Comparison of ENCODE assay signal across 9 cellular contexts in the genomic region with DNA sequence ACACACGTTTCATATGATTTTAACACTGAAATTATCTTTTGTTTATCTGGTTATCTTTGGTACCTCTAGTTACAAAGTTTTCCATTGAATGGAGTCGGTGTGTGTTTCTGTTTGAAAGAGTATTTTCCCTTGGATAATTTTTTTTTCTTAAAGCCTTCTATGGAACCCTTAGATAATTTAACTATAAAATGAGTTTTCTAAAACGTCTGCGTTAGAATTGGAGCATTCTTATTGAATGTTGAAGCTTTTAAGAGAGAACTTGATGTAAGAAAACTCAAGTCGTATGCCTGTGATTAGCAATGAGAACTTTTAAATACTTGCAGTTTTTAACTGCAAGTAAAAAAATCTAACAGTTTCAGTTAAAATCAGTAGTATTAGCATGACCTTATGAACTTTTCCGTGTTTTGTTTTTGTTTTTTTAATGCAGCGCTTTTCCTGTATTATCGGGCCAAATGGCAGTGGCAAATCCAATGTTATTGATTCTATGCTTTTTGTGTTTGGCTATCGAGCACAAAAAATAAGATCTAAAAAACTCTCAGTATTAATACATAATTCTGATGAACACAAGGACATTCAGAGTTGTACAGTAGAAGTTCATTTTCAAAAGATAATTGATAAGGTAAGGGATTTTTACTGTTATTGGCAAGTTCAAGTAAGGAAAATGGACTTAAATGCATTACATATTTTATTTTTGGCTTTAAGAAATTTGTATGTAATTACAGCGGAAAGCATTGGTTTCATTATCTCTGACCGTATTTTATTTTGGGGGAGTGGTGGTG. TPM values are rescaled to one million over a fixed set of nuclear protein-coding genes. Genes with fewer than 3 reads are reported as not detected.
DNase-seq lines count a peak whose midpoint lies in the region; ATAC-seq and TF ChIP-seq lines count a peak whose summit lies in the region.
"Had no signal": no experiment of that assay in that cellular context is flagged by ENCODE, and none has a peak within 500 bp of the region (broad histone marks: within the 10 kb centered on the region; RNA-seq: fewer than 3 reads in every experiment).

No MANE protein-coding gene starts in this region.

- H3K4me3 ChIP-seq in heart left ventricle (peak overlapping the region in 8 of 12 donors; percentile 20 to 82 (median 74)), right atrium auricular region (peak overlapping the region in 1 of 2 donors; percentile 73), kidney epithelial cell (ENCODE audit: low read depth, low read length) (peak overlapping the region; percentile 73)

- H3K27me3 ChIP-seq in heart left ventricle (no peaks in the 10 kb centered on the region), right atrium auricular region (no peaks in the 10 kb centered on the region), kidney epithelial cell (ENCODE audit: control insufficient read depth, insufficient read depth, low read length) (no peaks in the 10 kb centered on the region)

- peak overlapping the region; percentile 96 for H3K4me3 Mint-ChIP-seq in activated T-helper 1 cell treated with anti-CD3 and anti-CD28 coated beads, Interleukin-12 subunit alpha, Interleukin-12 subunit beta, Interleukin-2, Interleukin-4 antibody, amounts not matched to agents 30 ng/mL and 10 ng/mL and 1 ng/mL, durations not matched to agents 14 hours and 24 hours and 36 hours
- peak overlapping the region; percentile 99 for H3K4me3 Mint-ChIP-seq in type B pancreatic cell

- H3K4me1 Mint-ChIP-seq in activated T-helper 1 cell treated with anti-CD3 and anti-CD28 coated beads, Interleukin-12 subunit alpha, Interleukin-12 subunit beta, Interleukin-2, Interleukin-4 antibody, amounts not matched to agents 30 ng/mL and 10 ng/mL and 1 ng/mL, durations not matched to agents 14 hours and 24 hours and 36 hours (ENCODE audit: low read depth) = peaks cover 73% of the 10 kb centered on the region
- peaks cover 29% of the 10 kb centered on the region for H3K4me1 Mint-ChIP-seq in type B pancreatic cell (ENCODE audit: unreplicated experiment)

- H3K9me3 ChIP-seq in heart left ventricle (no peaks in the 10 kb centered on the region), right atrium auricular region (no peaks in the 10 kb centered on the region)

- TF ChIP-seq POLR2A in heart left ventricle (IDR thresholded peaks at IDR 0.05) = no peak

- no peak for TF ChIP-seq CTCF in heart left ventricle (IDR thresholded peaks at IDR 0.05)
- no peak for TF ChIP-seq CTCF in right atrium auricular region (IDR thresholded peaks at IDR 0.05)
- no peak for TF ChIP-seq CTCF in kidney epithelial cell (IDR thresholded peaks at IDR 0.05; ENCODE audit: insufficient read depth, low read length, poor library complexity, severe bottlenecking)
- TF ChIP-seq CTCF in type B pancreatic cell (conservative IDR thresholded peaks at IDR 0.05) = no peak

- DNase-seq in heart left ventricle = no peak
- no peak for DNase-seq in right atrium auricular region (ENCODE audit: low spot score)
- DNase-seq in activated T-helper 1 cell treated with anti-CD3 and anti-CD28 coated beads, Interleukin-12 subunit alpha, Interleukin-12 subunit beta, Interleukin-2, Interleukin-4 antibody, amounts not matched to agents 30 ng/mL and 10 ng/mL and 1 ng/mL, durations not matched to agents 14 hours and 24 hours and 36 hours (ENCODE audit: low spot score) = no peak
- no peak for DNase-seq in kidney epithelial cell (ENCODE audit: low read depth)
- no peak for DNase-seq in type B pancreatic cell (ENCODE audit: extremely low spot score, unreplicated experiment)
- DNase-seq in central memory CD4-positive, alpha-beta T cell = no peak
- DNase-seq in GM03348 (ENCODE audit: low spot score) = no peak
- DNase-seq in NCI-H128 (lab: John Stamatoyannopoulos, UW; ENCODE audit: unreplicated experiment) = no peak
- DNase-seq: activated CD4-positive, alpha-beta T cell treated with anti-CD3 and anti-CD28 coated beads, Interleukin-2, amount 50 U/mL, for 4 hours had no signal

- no peaks in the 10 kb centered on the region for H3K9me3 Mint-ChIP-seq in activated T-helper 1 cell treated with anti-CD3 and anti-CD28 coated beads, Interleukin-12 subunit alpha, Interleukin-12 subunit beta, Interleukin-2, Interleukin-4 antibody, amounts not matched to agents 30 ng/mL and 10 ng/mL and 1 ng/mL, durations not matched to agents 14 hours and 24 hours and 36 hours
- no peaks in the 10 kb centered on the region for H3K9me3 Mint-ChIP-seq in type B pancreatic cell

- H3K27ac ChIP-seq in heart left ventricle (peak overlapping the region in 6 of 12 donors; percentile 16 to 86 (median 34)), right atrium auricular region (no peak overlapping the region)

- intact Hi-C loops in heart left ventricle (cut with DNase I) = no loop called here
- intact Hi-C loops in activated T-helper 1 cell treated with anti-CD3 and anti-CD28 coated beads, Interleukin-12 subunit alpha, Interleukin-12 subunit beta, Interleukin-2, Interleukin-4 antibody, amounts not matched to agents 30 ng/mL and 10 ng/mL and 1 ng/mL, durations not matched to agents 14 hours and 24 hours and 36 hours (cut with micrococcal nuclease) = no loop called here

- 26 to 42% (median 37%) methylated on average over 11 of the region's 11 CpGs for WGBS in heart left ventricle, 4 donors

- H3K27ac Mint-ChIP-seq in activated T-helper 1 cell treated with anti-CD3 and anti-CD28 coated beads, Interleukin-12 subunit alpha, Interleukin-12 subunit beta, Interleukin-2, Interleukin-4 antibody, amounts not matched to agents 30 ng/mL and 10 ng/mL and 1 ng/mL, durations not matched to agents 14 hours and 24 hours and 36 hours = peak overlapping the region; percentile 86
- H3K27ac Mint-ChIP-seq in type B pancreatic cell = peak overlapping the region; percentile 28

- H3K27me3 Mint-ChIP-seq in activated T-helper 1 cell treated with anti-CD3 and anti-CD28 coated beads, Interleukin-12 subunit alpha, Interleukin-12 subunit beta, Interleukin-2, Interleukin-4 antibody, amounts not matched to agents 30 ng/mL and 10 ng/mL and 1 ng/mL, durations not matched to agents 14 hours and 24 hours and 36 hours (ENCODE audit: insufficient read depth) = peaks cover 6% of the 10 kb centered on the region
- peaks cover 7% of the 10 kb centered on the region for H3K27me3 Mint-ChIP-seq in type B pancreatic cell

- H3K4me1 ChIP-seq in heart left ventricle (peaks cover 0 to 40% (median 17%) of the 10 kb centered on the region in 12 donors), right atrium auricular region (peaks cover 0 to 25% of the 10 kb centered on the region in 2 donors)

- H3K36me3 ChIP-seq in heart left ventricle = peaks cover 0 to 16% (median 0%) of the 10 kb centered on the region in 9 donors
- no peaks in the 10 kb centered on the region for H3K36me3 ChIP-seq in right atrium auricular region
- H3K36me3 ChIP-seq in kidney epithelial cell (ENCODE audit: control insufficient read depth, insufficient read depth, low read length) = no peaks in the 10 kb centered on the region

- ATAC-seq in heart left ventricle = no peak

- H3K36me3 Mint-ChIP-seq in activated T-helper 1 cell treated with anti-CD3 and anti-CD28 coated beads, Interleukin-12 subunit alpha, Interleukin-12 subunit beta, Interleukin-2, Interleukin-4 antibody, amounts not matched to agents 30 ng/mL and 10 ng/mL and 1 ng/mL, durations not matched to agents 14 hours and 24 hours and 36 hours (ENCODE audit: low read depth) = peaks cover 31% of the 10 kb centered on the region
- H3K36me3 Mint-ChIP-seq in type B pancreatic cell = no peaks in the 10 kb centered on the region

RNA-seq across cellular contexts. Expression of gene SMC4, which starts 3.0 kb away (rescaled TPM):
- total RNA-seq in heart left ventricle (10 to 100 TPM; 15.1 to 27.3 (median 18.4) TPM), right atrium auricular region (10 to 100 TPM; 10.7 to 10.8 TPM), kidney epithelial cell (23.1 and 39.2 TPM in 2 replicates), type B pancreatic cell (ENCODE audit: low replicate concordance) (46.8 and 124 TPM in 2 replicates)
- 10 to 100 TPM; 14.0 to 18.7 TPM for polyA plus RNA-seq in heart left ventricle
- total RNA-seq in activated T-helper 1 cell treated with anti-CD3 and anti-CD28 coated beads, Interleukin-12 subunit alpha, Interleukin-12 subunit beta, Interleukin-2, Interleukin-4 antibody, amounts not matched to agents 30 ng/mL and 10 ng/mL and 1 ng/mL, durations not matched to agents 14 hours and 24 hours and 36 hours = 163 and 164 TPM in 2 replicates

RNA-seq across cellular contexts. Expression of gene IFT80, which starts 3.4 kb away (rescaled TPM):
- 10 to 100 TPM in 6 of 9 donors, 1 to 10 TPM in 3; 6.8 to 18.6 (median 10.6) TPM for total RNA-seq in heart left ventricle
- polyA plus RNA-seq in heart left ventricle = 1 to 10 TPM; 6.2 to 6.4 TPM
- 10 to 100 TPM; 13.8 to 14.1 TPM for total RNA-seq in right atrium auricular region
- 14.0 and 14.8 TPM in 2 replicates for total RNA-seq in activated T-helper 1 cell treated with anti-CD3 and anti-CD28 coated beads, Interleukin-12 subunit alpha, Interleukin-12 subunit beta, Interleukin-2, Interleukin-4 antibody, amounts not matched to agents 30 ng/mL and 10 ng/mL and 1 ng/mL, durations not matched to agents 14 hours and 24 hours and 36 hours
- total RNA-seq in kidney epithelial cell = 24.0 and 24.7 TPM in 2 replicates
- total RNA-seq in type B pancreatic cell (ENCODE audit: low replicate concordance) = 29.5 and 40.8 TPM in 2 replicates

RNA-seq across cellular contexts. Expression of gene TRIM59, which starts 47.1 kb away (rescaled TPM):
- 1 to 10 TPM in 2 of 9 donors, under 1 TPM in 7; 0.16 to 3.1 (median 0.60) TPM for total RNA-seq in heart left ventricle
- under 1 TPM; 0.27 to 0.32 TPM for polyA plus RNA-seq in heart left ventricle
- total RNA-seq in right atrium auricular region = under 1 TPM; 0.15 to 0.79 TPM
- 33.1 and 33.2 TPM in 2 replicates for total RNA-seq in activated T-helper 1 cell treated with anti-CD3 and anti-CD28 coated beads, Interleukin-12 subunit alpha, Interleukin-12 subunit beta, Interleukin-2, Interleukin-4 antibody, amounts not matched to agents 30 ng/mL and 10 ng/mL and 1 ng/mL, durations not matched to agents 14 hours and 24 hours and 36 hours
- 13.8 and 20.9 TPM in 2 replicates for total RNA-seq in kidney epithelial cell
- total RNA-seq in type B pancreatic cell (ENCODE audit: low replicate concordance) = 13.8 and 28.1 TPM in 2 replicates
